13 cellular contexts compared by ENCODE assay signal in the genomic region with DNA sequence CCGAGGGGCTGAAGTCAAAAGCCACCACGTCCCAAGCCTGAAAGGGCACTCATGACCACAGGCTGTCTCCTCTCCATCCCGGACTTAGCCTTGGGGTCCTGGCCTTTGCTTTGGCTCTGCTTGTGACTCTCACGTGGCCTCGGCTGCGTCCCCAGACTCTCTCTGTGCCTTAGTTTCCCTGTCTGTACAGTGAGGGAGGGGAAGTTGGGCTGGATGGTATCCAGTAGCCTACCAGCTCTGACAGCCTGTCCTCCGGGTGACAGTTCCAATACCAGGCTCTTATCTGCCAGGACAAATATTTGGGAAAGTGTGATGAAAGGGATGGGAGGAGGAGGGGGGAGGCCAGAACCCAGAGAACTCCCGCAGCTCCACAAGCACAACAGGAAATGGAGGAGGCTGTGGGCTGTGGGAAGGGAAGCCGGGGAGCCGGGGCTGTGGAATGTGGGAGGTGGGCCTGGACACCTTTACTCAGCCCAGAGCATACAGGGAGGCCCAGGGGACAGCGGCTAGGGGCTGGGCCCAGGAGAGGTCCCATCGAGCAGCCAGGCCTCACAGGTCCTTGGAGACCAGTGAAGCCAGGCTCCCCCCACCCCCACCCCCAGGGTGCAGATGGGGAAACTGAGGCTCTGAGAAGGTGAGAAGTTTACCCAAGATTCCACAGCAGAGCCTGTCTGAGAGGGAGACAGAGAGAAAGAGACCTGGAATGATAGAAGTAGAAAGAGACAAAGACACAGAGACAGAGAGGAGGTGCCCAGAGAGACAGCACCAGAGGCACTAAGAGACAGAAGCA. TPM values are rescaled to one million over a fixed set of nuclear protein-coding genes. Genes with fewer than 3 reads are reported as not detected.
A peak's percentile ranks its signal among the peaks of the same experiment; 100 is the strongest.
DNase-seq lines count a peak whose midpoint lies in the region; ATAC-seq and TF ChIP-seq lines count a peak whose summit lies in the region.
"Had no signal": no experiment of that assay in that cellular context is flagged by ENCODE, and none has a peak within 500 bp of the region (broad histone marks: within the 10 kb centered on the region; RNA-seq: fewer than 3 reads in every experiment).

No MANE protein-coding gene starts in this region.

- no peaks in the 10 kb centered on the region for H3K36me3 Mint-ChIP-seq in stimulated activated effector memory CD8-positive, alpha-beta T cell treated with anti-CD3 and anti-CD28 coated beads, Interleukin-12 subunit alpha, Interleukin-12 subunit beta, amount 100 ng/mL, for 72 hours
- H3K36me3 Mint-ChIP-seq: memory B cell had no signal

- TF ChIP-seq CTCF in brain microvascular endothelial cell (IDR thresholded peaks at IDR 0.05; ENCODE audit: low read depth, low read length, missing control alignments), result no peak
- no peak for TF ChIP-seq CTCF in GM13976 (IDR thresholded peaks at IDR 0.05; ENCODE audit: borderline replicate concordance, control extremely low read depth, extremely low read depth, insufficient read depth, missing control alignments)

- H3K4me1 Mint-ChIP-seq in stimulated activated effector memory CD8-positive, alpha-beta T cell treated with anti-CD3 and anti-CD28 coated beads, Interleukin-12 subunit alpha, Interleukin-12 subunit beta, amount 100 ng/mL, for 72 hours, result peaks cover 11% of the 10 kb centered on the region

- in situ Hi-C loops in brain microvascular endothelial cell (cut with HindIII; ENCODE audit: low pct_ligation_motif_present, low sequenced_read_pairs), result no loop called here
- in situ Hi-C loops in GM13976 (cut with MboI; ENCODE audit: low sequenced_read_pairs, unreplicated experiment), result no loop called here

- H3K27me3 ChIP-seq in H7 (ENCODE audit: control insufficient read depth, insufficient read depth, low read length), result peaks cover 14% of the 10 kb centered on the region
- H3K27me3 ChIP-seq in brain microvascular endothelial cell (replicated peaks), result no peaks in the 10 kb centered on the region
- H3K27me3 ChIP-seq in layer of hippocampus (ENCODE audit: control insufficient read depth, insufficient read depth, low read length), result no peaks in the 10 kb centered on the region

- H3K36me3 ChIP-seq in H7 (replicated peaks; ENCODE audit: control insufficient read depth, insufficient read depth, low read length) (no peaks in the 10 kb centered on the region; the same call in 1 of the 2 replicates), brain microvascular endothelial cell (replicated peaks) (peaks cover 49% of the 10 kb centered on the region)

- H3K4me3 ChIP-seq in H7 (ENCODE audit: insufficient read depth, low read depth, low read length) (no peak overlapping the region), brain microvascular endothelial cell (ENCODE audit: low read depth, low read length) (no peak overlapping the region)

- peak overlapping the region; percentile 21 for H3K27ac Mint-ChIP-seq in stimulated activated effector memory CD8-positive, alpha-beta T cell treated with anti-CD3 and anti-CD28 coated beads, Interleukin-12 subunit alpha, Interleukin-12 subunit beta, amount 100 ng/mL, for 72 hours
- H3K27ac Mint-ChIP-seq: dendritic cell treated with granulocyte-macrophage colony-stimulating factor and Interleukin-4, amounts not matched to agents 40 ng/mL and 50 ng/mL, for 4 days; memory B cell had no signal

- H3K27ac ChIP-seq in brain microvascular endothelial cell, result peak overlapping the region; percentile 94
- peak overlapping the region; percentile 82 for H3K27ac ChIP-seq in layer of hippocampus (ENCODE audit: low read depth, low read length)

- ATAC-seq in stimulated activated effector memory CD8-positive, alpha-beta T cell treated with anti-CD3 and anti-CD28 coated beads, Interleukin-12 subunit alpha, Interleukin-12 subunit beta, amount 100 ng/mL, for 72 hours, result no peak

- H3K4me3 Mint-ChIP-seq in stimulated activated effector memory CD8-positive, alpha-beta T cell treated with anti-CD3 and anti-CD28 coated beads, Interleukin-12 subunit alpha, Interleukin-12 subunit beta, amount 100 ng/mL, for 72 hours, result no peak overlapping the region
- H3K4me3 Mint-ChIP-seq: dendritic cell treated with granulocyte-macrophage colony-stimulating factor and Interleukin-4, amounts not matched to agents 40 ng/mL and 50 ng/mL, for 4 days; memory B cell had no signal

- peak; percentile 75 for DNase-seq in H7
- DNase-seq in brain microvascular endothelial cell, result peak; percentile 60
- no peak for DNase-seq in stimulated activated effector memory CD8-positive, alpha-beta T cell treated with anti-CD3 and anti-CD28 coated beads, Interleukin-12 subunit alpha, Interleukin-12 subunit beta, amount 100 ng/mL, for 72 hours (ENCODE audit: low spot score in 2 of 2)
- no peak for DNase-seq in stimulated activated CD4-positive, alpha-beta T cell treated with anti-CD3 and anti-CD28 coated beads, Interleukin-15, amount 100 ng/mL, for 24 hours
- no peak for DNase-seq in GM13976 (ENCODE audit: low spot score)
- no peak for DNase-seq in DMS79 (lab: John Stamatoyannopoulos, UW)
- DNase-seq in NCI-H748 treated with DMSO at 0.1 percent for 48 hours (lab: John Stamatoyannopoulos, UW), result no peak
- DNase-seq: activated CD8-positive, alpha-beta memory T cell treated with anti-CD3 and anti-CD28 coated beads for 24 hours; DND-41; NCI-H1105 had no signal

- H3K9me3 Mint-ChIP-seq in stimulated activated effector memory CD8-positive, alpha-beta T cell treated with anti-CD3 and anti-CD28 coated beads, Interleukin-12 subunit alpha, Interleukin-12 subunit beta, amount 100 ng/mL, for 72 hours, result no peaks in the 10 kb centered on the region
- H3K9me3 Mint-ChIP-seq: dendritic cell treated with granulocyte-macrophage colony-stimulating factor and Interleukin-4, amounts not matched to agents 40 ng/mL and 50 ng/mL, for 4 days; memory B cell had no signal

RNA-seq across cellular contexts. Expression of gene PDGFRB, which starts 18.3 kb away (rescaled TPM):
- total RNA-seq in H7 (2014; rRNA removed; shearing (Covaris generic)), result 0.48 and 3.2 TPM in 2 replicates

RNA-seq across cellular contexts. Expression of gene CDX1, which starts 29.2 kb away (rescaled TPM):
- 0.62 TPM in 1 of 2 replicates, not detected in the other for total RNA-seq in H7 (2014; rRNA removed; shearing (Covaris generic))

RNA-seq across cellular contexts. Expression of gene CSF1R, which starts 51.0 kb away (rescaled TPM):
- not detected in 2 replicates for total RNA-seq in H7 (2014; rRNA removed; shearing (Covaris generic))

RNA-seq across cellular contexts. Expression of gene SLC6A7, which starts 52.5 kb away (rescaled TPM):
- not detected in 2 replicates for total RNA-seq in H7 (2014; rRNA removed; shearing (Covaris generic))

Comparison
In these comparisons a context has a peak if more than half of its experiments do, and no peak if none do; other contexts are left out.
1. DNase-seq: peak in H7 (single experiment) and brain microvascular endothelial cell (single experiment); none in stimulated activated effector memory CD8-positive, alpha-beta T cell treated with anti-CD3 and anti-CD28 coated beads, Interleukin-12 subunit alpha, Interleukin-12 subunit beta, amount 100 ng/mL, for 72 hours (0 of 2), stimulated activated CD4-positive, alpha-beta T cell treated with anti-CD3 and anti-CD28 coated beads, Interleukin-15, amount 100 ng/mL, for 24 hours (single experiment), GM13976 (single experiment), DMS79 (single experiment) and NCI-H748 treated with DMSO at 0.1 percent for 48 hours (single experiment).